In genomic region chr17:78032166-78032565, GRCh38 we compare ENCODE assay signal across 14 cellular contexts.
DNase-seq lines count a peak whose midpoint lies in the region; ATAC-seq and TF ChIP-seq lines count a peak whose summit lies in the region.
"Had no signal": no experiment of that assay in that cellular context is flagged by ENCODE, and none has a peak within 500 bp of the region (broad histone marks: within the 10 kb centered on the region; RNA-seq: fewer than 3 reads in every experiment).

No MANE protein-coding gene starts in this region.

- H3K27me3 ChIP-seq in IMR-90 (ENCODE audit: control insufficient read depth, insufficient read depth, low read length) = no peaks in the 10 kb centered on the region
- H3K27me3 ChIP-seq: BLaER1 had no signal

- H2AK9ac ChIP-seq in IMR-90 (replicated peaks; ENCODE audit: low read depth, low read length, poor library complexity) = no peak overlapping the region

- peak overlapping the region; percentile 64; the same call in 1 of the 2 replicates for H3K18ac ChIP-seq in IMR-90 (ENCODE audit: low read depth, low read length)

- no peak overlapping the region for H2BK20ac ChIP-seq in IMR-90 (ENCODE audit: low read depth, low read length)

- H2BK15ac ChIP-seq in IMR-90 (ENCODE audit: low read depth, low read length) = no peak overlapping the region

- H3K27ac ChIP-seq in IMR-90 (ENCODE audit: insufficient read depth, low read length) = no peak overlapping the region; the same call in 1 of the 2 replicates
- H3K27ac ChIP-seq: BLaER1, epithelial cell of prostate had no signal

- H3K23ac ChIP-seq in IMR-90 (ENCODE audit: low read depth, low read length) = no peak overlapping the region; the same call in 1 of the 2 replicates

- TF ChIP-seq RAD21 in IMR-90 (IDR thresholded peaks at IDR 0.05; ENCODE audit: low read length) = no peak; the same call in 1 of the 2 replicates

- H4K91ac ChIP-seq in IMR-90 (ENCODE audit: insufficient read depth, low read depth, low read length) = no peak overlapping the region

- DNase-seq in AG08395 (ENCODE audit: low spot score) (peak; percentile 73), IMR-90 (peak; percentile 76), astrocyte of the hippocampus (ENCODE audit: low read depth, low spot score) (peak; percentile 22), foreskin fibroblast (peak; percentile 57 to 81), NCI-H2107 treated with DMSO at 0.1 percent for 48 hours (lab: John Stamatoyannopoulos, UW; ENCODE audit: unreplicated experiment) (no peak), CD1c-positive myeloid dendritic cell (ENCODE audit: extremely low spot score) (no peak)
- no peak for DNase-seq in stimulated activated CD8-positive, alpha-beta memory T cell treated with anti-CD3 and anti-CD28 coated beads, Interleukin-4, amount 100 ng/mL, for 48 hours
- no peak for DNase-seq in activated CD4-positive, CD25-positive, alpha-beta regulatory T cell (lab: John Stamatoyannopoulos, UW)
- DNase-seq: activated T-cell treated with anti-CD3 and anti-CD28 coated beads for 4 hours; H7; posterior cingulate gyrus; stimulated activated CD4-positive, alpha-beta T cell treated with anti-CD3 and anti-CD28 coated beads, Interleukin-1b, Interleukin-23, amount 100 ng/mL, for 48 hours had no signal

- CTCF ChIA-PET in IMR-90 (lab: Yijun Ruan, JAX) = interaction anchor here (0.8 to 1.9 kb wide), 2 partner anchors 12 to 19 kb away, joined by 3 to 5 read pairs; no protein-coding TSS in a partner anchor

- TF ChIP-seq POLR2A in IMR-90 (IDR thresholded peaks at IDR 0.05; ENCODE audit: low read depth, low read length) = no peak

- in situ Hi-C loops in IMR-90 (cut with MboI; ENCODE audit: low sequenced_read_pairs) = no loop called here

- H3K9me3 ChIP-seq in IMR-90 (ENCODE audit: control insufficient read depth, insufficient read depth, low read length) = no peaks in the 10 kb centered on the region
- H3K9me3 ChIP-seq: BLaER1 had no signal

- H3K36me3 ChIP-seq in IMR-90 (ENCODE audit: control insufficient read depth, insufficient read depth, low read length) = peaks cover 8% of the 10 kb centered on the region

- WGBS in IMR-90 (ENCODE audit: extremely low coverage in 2 of 2, insufficient read length in 1 of 2), 2 experiments = no CpG with 5 or more reads among the region's 1 CpG

- H3K4me3 ChIP-seq in IMR-90 (ENCODE audit: insufficient read depth, low read depth, low read length) (no peak overlapping the region), foreskin fibroblast (ENCODE audit: low read depth in 1 of 2, low read length in 2 of 2) (no peak overlapping the region)
- H3K4me3 ChIP-seq: BLaER1 had no signal

- POLR2A ChIA-PET in IMR-90 (lab: Charles Lee; ENCODE audit: unreplicated experiment) = no interaction called here

- peaks cover 23% of the 10 kb centered on the region for H3K9me1 ChIP-seq in IMR-90 (ENCODE audit: insufficient read depth, low read length)

- no peak overlapping the region for H2AK5ac ChIP-seq in IMR-90 (ENCODE audit: low read depth, low read length)

- peaks cover 13% of the 10 kb centered on the region for H3K4me1 ChIP-seq in IMR-90 (ENCODE audit: control insufficient read depth, insufficient read depth, low read length)
- H3K4me1 ChIP-seq: BLaER1 had no signal

- H3K4ac ChIP-seq in IMR-90 (ENCODE audit: low read depth, low read length) = peak overlapping the region; percentile 2; the same call in 1 of the 2 replicates

- peak overlapping the region in 1 of 2 experiments; percentile 26; a peak in 1 of 4 replicates for H4K8ac ChIP-seq in IMR-90 (ENCODE audit: low read depth in 2 of 2, low read length in 2 of 2)

- peak overlapping the region; percentile 74; the same call in 1 of the 2 replicates for H3K4me2 ChIP-seq in IMR-90 (ENCODE audit: low read depth, low read length)
- H3K4me2 ChIP-seq: BLaER1 had no signal

- H3K9ac ChIP-seq in IMR-90 (ENCODE audit: low read depth, low read length) = no peak overlapping the region
- H3K9ac ChIP-seq: BLaER1 had no signal

- peak overlapping the region; percentile 54; the same call in 1 of the 2 replicates for H4K5ac ChIP-seq in IMR-90 (ENCODE audit: low read depth, low read length)

- no peak overlapping the region for H3K14ac ChIP-seq in IMR-90 (replicated peaks; ENCODE audit: low read depth, low read length)

- dilution Hi-C loops in IMR-90 (cut with HindIII; ENCODE audit: low sequenced_read_pairs, unreplicated experiment) = no loop called here

- no peak for TF ChIP-seq CTCF in IMR-90 (conservative IDR thresholded peaks at IDR 0.05; ENCODE audit: low read depth, low read length)
- no peak for TF ChIP-seq CTCF in foreskin fibroblast (IDR thresholded peaks at IDR 0.05; ENCODE audit: low read depth, low read length)

- H2AFZ ChIP-seq in IMR-90 (replicated peaks; ENCODE audit: low read length, poor library complexity) = no peak overlapping the region

- H3K56ac ChIP-seq in IMR-90 (ENCODE audit: extremely low read depth, insufficient read depth, low read length) = peak overlapping the region; percentile 37; the same call in 1 of the 2 replicates

- peak overlapping the region; percentile 77 for H2BK5ac ChIP-seq in IMR-90 (ENCODE audit: low read depth, low read length, poor library complexity, severe bottlenecking)

- H2BK120ac ChIP-seq in IMR-90 (ENCODE audit: low read depth, low read length) = peak overlapping the region; percentile 18

- H3K79me1 ChIP-seq in IMR-90 (ENCODE audit: low read depth in 1 of 2, low read length in 2 of 2) = peaks cover 0 to 30% of the 10 kb centered on the region in 2 experiments; a peak in 2 of 4 replicates

- H4K20me1 ChIP-seq in IMR-90 (ENCODE audit: insufficient read depth, low read length) = no peaks in the 10 kb centered on the region
- H4K20me1 ChIP-seq: BLaER1 had no signal

- no TSS peak for BruUV-seq in IMR-90 (replicated peaks; lab: Mats Ljungman, UMichigan)

- intact Hi-C loops in IMR-90 (cut with micrococcal nuclease) = no loop called here

- ATAC-seq in IMR-90 (ENCODE audit: low read depth) = peak; percentile 89

TF ChIP-seq in IMR-90, 13 proteins besides CTCF, POLR2A, EP300 and RAD21:
- TF ChIP-seq MAZ (IDR thresholded peaks at IDR 0.05; ENCODE audit: borderline replicate concordance, low read depth, low read length) (no peak), RFX5 (IDR thresholded peaks at IDR 0.05; ENCODE audit: low read depth, low read length) (no peak), CHD1 (IDR thresholded peaks at IDR 0.05; ENCODE audit: low read depth, low read length) (no peak), MXI1 (IDR thresholded peaks at IDR 0.05; ENCODE audit: borderline replicate concordance, low read depth, low read length) (no peak), MAFK (IDR thresholded peaks at IDR 0.05; ENCODE audit: low read depth, low read length) (no peak), BHLHE40 (IDR thresholded peaks at IDR 0.05; ENCODE audit: low read depth, low read length) (no peak), USF2 (IDR thresholded peaks at IDR 0.05; ENCODE audit: low read depth, low read length) (no peak), RCOR1 (IDR thresholded peaks at IDR 0.05; ENCODE audit: insufficient replicate concordance, low read length) (no peak), NFE2L2 (IDR thresholded peaks at IDR 0.05; ENCODE audit: low read depth, low read length) (no peak)

Comparison
In these comparisons a context has a peak if more than half of its experiments do, and no peak if none do; other contexts are left out.
1. DNase-seq: peak in AG08395 (single experiment), IMR-90 (single experiment), astrocyte of the hippocampus (single experiment) and foreskin fibroblast (2 of 2); none in NCI-H2107 treated with DMSO at 0.1 percent for 48 hours (single experiment), stimulated activated CD8-positive, alpha-beta memory T cell treated with anti-CD3 and anti-CD28 coated beads, Interleukin-4, amount 100 ng/mL, for 48 hours (single experiment), activated CD4-positive, CD25-positive, alpha-beta regulatory T cell (0 of 4) and CD1c-positive myeloid dendritic cell (single experiment).